ENCODE assay signal across 8 cellular contexts in genomic region chr5:173888473-173889135, GRCh38. TPM values are rescaled to one million over a fixed set of nuclear protein-coding genes. Genes with fewer than 3 reads are reported as not detected.
A peak's percentile ranks its signal among the peaks of the same experiment; 100 is the strongest.
DNase-seq lines count a peak whose midpoint lies in the region; ATAC-seq, FAIRE-seq and TF ChIP-seq lines count a peak whose summit lies in the region.

No MANE protein-coding gene starts in this region.

- no peak for TF ChIP-seq RAD21 in K562 (CRISPR knock-in tag; conservative IDR thresholded peaks at IDR 0.05 in 1 of 2, IDR thresholded peaks at IDR 0.05 in 1 of 2)

- TF ChIP-seq EP300 in K562 (IDR thresholded peaks at IDR 0.05; ENCODE audit: low read length), result no peak

- TF ChIP-seq CTCF in K562 (IDR thresholded peaks at IDR 0.05 in 2 of 3, conservative IDR thresholded peaks at IDR 0.05 in 1 of 3; ENCODE audit: insufficient read depth in 2 of 3, low read depth in 1 of 3, low read length in 3 of 3), result no peak

- H3K4me2 ChIP-seq in K562 (ENCODE audit: insufficient read depth, low read length), result peak overlapping the region; percentile 96

- in situ Hi-C loops in K562 (cut with MboI), result loop anchor here (10.0 kb wide), 1 partner anchor 104 kb away; no protein-coding TSS in a partner anchor

- no peaks in the 10 kb centered on the region for H3K27me3 ChIP-seq in MG63
- H3K27me3 ChIP-seq in K562 (ENCODE audit: control insufficient read depth in 2 of 2, insufficient read depth in 2 of 2, low read length in 2 of 2), result no peaks in the 10 kb centered on the region
- H3K27me3 ChIP-seq in layer of hippocampus (ENCODE audit: control insufficient read depth, insufficient read depth, low read length), result no peaks in the 10 kb centered on the region

- CTCF ChIA-PET in K562 (lab: Yijun Ruan, JAX; ENCODE audit: low intra/inter-chr PET ratio), result no interaction called here

- peak; percentile 30 for DNase-seq in COLO668 (lab: John Stamatoyannopoulos, UW; ENCODE audit: unreplicated experiment)
- peak; percentile 34 for DNase-seq in MG63
- peak in 3 of 4 experiments; percentile 25 to 50 (median 32) for DNase-seq in K562 (ENCODE audit: extremely low read depth in 1 of 4, low spot score in 3 of 4)
- peak; percentile 40 for DNase-seq in superior temporal gyrus (ENCODE audit: extremely low spot score)
- DNase-seq in stimulated activated CD4-positive, alpha-beta T cell treated with anti-CD3 and anti-CD28 coated beads, Interleukin-4, amount 100 ng/mL, for 4 hours, result no peak

- under 1% methylated on average over 20 of the region's 37 CpGs for WGBS in K562 (ENCODE audit: insufficient coverage, low coverage, missing lambda C conversion rate)

- no peak for TF ChIP-seq POLR2A in K562 (conservative IDR thresholded peaks at IDR 0.05)

- H2AFZ ChIP-seq in K562 (ENCODE audit: low read depth, low read length), result no peak overlapping the region

- H3K27ac ChIP-seq in K562 (ENCODE audit: extremely low read depth, low read depth, low read length), result peak overlapping the region; percentile 35; the same call in 2 of the 3 replicates
- peak overlapping the region; percentile 84 for H3K27ac ChIP-seq in layer of hippocampus (ENCODE audit: low read depth, low read length)

- intact Hi-C loops in K562 (cut with micrococcal nuclease), result loop anchor here (2.0 to 10.0 kb wide), 3 partner anchors 36 to 564 kb away; partner anchors contain the start of gene STC2

- BruUV-seq in K562 (replicated peaks; lab: Mats Ljungman, UMichigan), result TSS peak; percentile 48

- no peak for FAIRE-seq in K562 (lab: Jason Lieb, UNC)

- POLR2A ChIA-PET in K562 (lab: Yijun Ruan, JAX), result interaction anchor here (0.6 to 4.8 kb wide), 24 partner anchors 8 to 260 kb away, joined by 3 to 30 read pairs (median 3); no protein-coding TSS in a partner anchor

- H3K9ac ChIP-seq in K562 (ENCODE audit: insufficient read depth in 1 of 2, low read depth in 2 of 2, low read length in 2 of 2), result peak overlapping the region; percentile 86 to 98; a peak in 3 of 4 replicates

- H3K4me3 ChIP-seq in MG63 (peak overlapping the region; percentile 93), K562 (peak overlapping the region; percentile 72)

- no peaks in the 10 kb centered on the region for H3K36me3 ChIP-seq in MG63
- peaks cover 2% of the 10 kb centered on the region; the same call in 1 of the 3 replicates for H3K36me3 ChIP-seq in K562 (ENCODE audit: control insufficient read depth, insufficient read depth, low read length)

- peak; percentile 7; the same call in 1 of the 3 replicates for ATAC-seq in K562
- no peak for ATAC-seq in HG03108 (IDR thresholded peaks at IDR 0.05; ENCODE audit: unreplicated experiment)
- ATAC-seq in HG03342 (IDR thresholded peaks at IDR 0.05; ENCODE audit: unreplicated experiment), result no peak

- H3K9me1 ChIP-seq in K562 (ENCODE audit: control insufficient read depth, insufficient read depth, low read length), result no peaks in the 10 kb centered on the region

- H3K79me2 ChIP-seq in K562 (ENCODE audit: control insufficient read depth, insufficient read depth, low read length), result peaks cover 55% of the 10 kb centered on the region

- H3K9me3 ChIP-seq in MG63, result peaks cover 1% of the 10 kb centered on the region; the same call in 1 of the 2 replicates
- no peaks in the 10 kb centered on the region for H3K9me3 ChIP-seq in K562 (replicated peaks; ENCODE audit: control insufficient read depth, insufficient read depth, low read depth, low read length)

- no peaks in the 10 kb centered on the region for H4K20me1 ChIP-seq in K562 (replicated peaks; ENCODE audit: control insufficient read depth, insufficient read depth, low read length)

- H3K4me1 ChIP-seq in K562 (replicated peaks in 1 of 2; ENCODE audit: control insufficient read depth in 2 of 2, insufficient read depth in 2 of 2, low read length in 2 of 2), result peaks cover 28 to 43% of the 10 kb centered on the region in 2 experiments

TF ChIP-seq in K562, 482 proteins besides CTCF, POLR2A, EP300 and RAD21 (continues in another document):
- TF ChIP-seq ZC3H8 (IDR thresholded peaks at IDR 0.05) (no peak), ILK (tag; IDR thresholded peaks at IDR 0.05; ENCODE audit: borderline replicate concordance, low read depth) (no peak), ZNF444 (CRISPR knock-in tag; IDR thresholded peaks at IDR 0.05) (no peak), TAF7 (tag; IDR thresholded peaks at IDR 0.05) (0 out of 2 replicates have a peak, but pooled peaks have one; percentile 0), ZNF140 (CRISPR knock-in tag; IDR thresholded peaks at IDR 0.05) (no peak)
- TF ChIP-seq, protein P1, sequence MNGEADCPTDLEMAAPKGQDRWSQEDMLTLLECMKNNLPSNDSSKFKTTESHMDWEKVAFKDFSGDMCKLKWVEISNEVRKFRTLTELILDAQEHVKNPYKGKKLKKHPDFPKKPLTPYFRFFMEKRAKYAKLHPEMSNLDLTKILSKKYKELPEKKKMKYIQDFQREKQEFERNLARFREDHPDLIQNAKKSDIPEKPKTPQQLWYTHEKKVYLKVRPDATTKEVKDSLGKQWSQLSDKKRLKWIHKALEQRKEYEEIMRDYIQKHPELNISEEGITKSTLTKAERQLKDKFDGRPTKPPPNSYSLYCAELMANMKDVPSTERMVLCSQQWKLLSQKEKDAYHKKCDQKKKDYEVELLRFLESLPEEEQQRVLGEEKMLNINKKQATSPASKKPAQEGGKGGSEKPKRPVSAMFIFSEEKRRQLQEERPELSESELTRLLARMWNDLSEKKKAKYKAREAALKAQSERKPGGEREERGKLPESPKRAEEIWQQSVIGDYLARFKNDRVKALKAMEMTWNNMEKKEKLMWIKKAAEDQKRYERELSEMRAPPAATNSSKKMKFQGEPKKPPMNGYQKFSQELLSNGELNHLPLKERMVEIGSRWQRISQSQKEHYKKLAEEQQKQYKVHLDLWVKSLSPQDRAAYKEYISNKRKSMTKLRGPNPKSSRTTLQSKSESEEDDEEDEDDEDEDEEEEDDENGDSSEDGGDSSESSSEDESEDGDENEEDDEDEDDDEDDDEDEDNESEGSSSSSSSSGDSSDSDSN (IDR thresholded peaks at IDR 0.05; ENCODE audit: borderline replicate concordance in 1 of 2, low read depth in 2 of 2, low read length in 2 of 2), result peak; percentile 42 to 44; a peak in 1 of 4 replicates

RNA-seq across cellular contexts. Expression of gene CPEB4, which starts 0.5 kb away (rescaled TPM):
- total RNA-seq in MG63 (2014; rRNA removed; shearing (Covaris generic); ENCODE audit: low replicate concordance), result 2.4 and 3.6 TPM in 2 replicates
- total RNA-seq in K562 (2011; cell fraction: chromatin; rRNA removed; ENCODE audit: low replicate concordance), result 49.3 and 127 TPM in 2 replicates
- 32.2 and 37.4 TPM in 2 replicates for total RNA-seq in K562 (2011; cell fraction: nucleolus; rRNA removed)
- 56.7 and 64.2 TPM in 2 replicates for total RNA-seq in K562 (2011; cell fraction: nucleoplasm; rRNA removed)
- 9.5 and 10.2 TPM in 2 replicates for total RNA-seq in K562 (2014; rRNA removed)
- 20.6 and 21.8 TPM in 2 replicates for total RNA-seq in K562 (2014; rRNA removed; fragmentation: Illumina TruSeq; extraction: Trizol)
- total RNA-seq in K562 (2015; rRNA removed; fragmentation: Illumina TruSeq; extraction: Trizol), result 12.0 and 12.4 TPM in 2 replicates
- total RNA-seq in K562 (2021), result 17.7 and 19.7 TPM in 2 replicates
- polyA plus RNA-seq in K562 (2011; rRNA removed), result 17.6 and 21.3 TPM in 2 replicates
- 9.8 and 13.5 TPM in 2 replicates for polyA plus RNA-seq in K562 (2011; cell fraction: cytosol; rRNA removed)
- polyA plus RNA-seq in K562 (2011; cell fraction: nucleus; rRNA removed), result 33.8 and 38.5 TPM in 2 replicates
- 11.6 and 13.2 TPM in 2 replicates for polyA plus RNA-seq in K562 (2012)
- 9.3 and 13.2 TPM in 2 replicates for polyA plus RNA-seq in K562 (2014; fragmentation: Illumina TruSeq; extraction: Trizol)
- polyA plus RNA-seq in K562 (2014; fragmentation: Nextera tagmentation; extraction: Ambion mirVana), result 10 to 100 TPM in 1 of 2 experiments, 1 to 10 TPM in 1; 7.4 to 10.2 TPM
- 11.0 and 12.2 TPM in 2 replicates for polyA plus RNA-seq in K562 (2014; rRNA removed)
- 49.0 and 67.5 TPM in 2 replicates for polyA minus RNA-seq in K562 (2011; rRNA and poly(A)+ RNA removed)
- 12.2 and 17.7 TPM in 2 replicates for polyA minus RNA-seq in K562 (2011; cell fraction: cytosol; rRNA and poly(A)+ RNA removed)
- 45.2 and 47.7 TPM in 2 replicates for polyA minus RNA-seq in K562 (2011; cell fraction: nucleus; rRNA and poly(A)+ RNA removed)

Comparison
In these comparisons a context has a peak if more than half of its experiments do, and no peak if none do; other contexts are left out.
1. DNase-seq: peak in COLO668 (single experiment), MG63 (single experiment), K562 (3 of 4) and superior temporal gyrus (single experiment); none in stimulated activated CD4-positive, alpha-beta T cell treated with anti-CD3 and anti-CD28 coated beads, Interleukin-4, amount 100 ng/mL, for 4 hours (0 of 2).